ENCODE assay signal across 11 cellular contexts in genomic region chr9:137761032-137761431, GRCh38.
DNase-seq lines count a peak whose midpoint lies in the region; ATAC-seq and TF ChIP-seq lines count a peak whose summit lies in the region.
"Had no signal": no experiment of that assay in that cellular context is flagged by ENCODE, and none has a peak within 500 bp of the region (broad histone marks: within the 10 kb centered on the region; RNA-seq: fewer than 3 reads in every experiment).

No MANE protein-coding gene starts in this region.

- peak overlapping the region; percentile 30 for H3K9ac ChIP-seq in mesenchymal stem cell (ENCODE audit: low read length)

- no peak overlapping the region for H3K14ac ChIP-seq in mesenchymal stem cell (ENCODE audit: low read length in 2 of 2)

- no peaks in the 10 kb centered on the region for H3K27me3 Mint-ChIP-seq in mesothelial cell of epicardium (ENCODE audit: low read depth)

- no peak overlapping the region for H2AK5ac ChIP-seq in mesenchymal stem cell (ENCODE audit: low read length, severe bottlenecking)

- no peak overlapping the region for H3K27ac ChIP-seq in mesenchymal stem cell (ENCODE audit: low read length, poor library complexity, severe bottlenecking)
- no peak overlapping the region for H3K27ac ChIP-seq in foreskin keratinocyte
- H3K27ac ChIP-seq: HL-60 had no signal

- no peaks in the 10 kb centered on the region for H3K27me3 ChIP-seq in mesenchymal stem cell (ENCODE audit: control insufficient read depth in 1 of 2, insufficient read depth in 1 of 2, low read length in 2 of 2)
- H3K27me3 ChIP-seq in foreskin keratinocyte, result no peaks in the 10 kb centered on the region

- TF ChIP-seq CTCF in foreskin keratinocyte (conservative IDR thresholded peaks at IDR 0.05) (no peak), mesothelial cell of epicardium (IDR thresholded peaks at IDR 0.05; ENCODE audit: unreplicated experiment) (no peak)

- H3K4me1 Mint-ChIP-seq in mesothelial cell of epicardium, result no peaks in the 10 kb centered on the region

- H3K18ac ChIP-seq in mesenchymal stem cell (ENCODE audit: low read depth in 1 of 2, low read length in 2 of 2), result no peak overlapping the region

- H3K23ac ChIP-seq in mesenchymal stem cell (ENCODE audit: low read length in 2 of 2), result no peak overlapping the region

- H2BK120ac ChIP-seq in mesenchymal stem cell (ENCODE audit: low read depth, low read length), result no peak overlapping the region

- H3K27ac Mint-ChIP-seq in mesothelial cell of epicardium, result no peak overlapping the region
- H3K27ac Mint-ChIP-seq: nephron progenitor cell had no signal

- peaks cover 63% of the 10 kb centered on the region for H3K36me3 Mint-ChIP-seq in mesothelial cell of epicardium

- peak; percentile 31 for DNase-seq in stimulated activated CD4-positive, alpha-beta T cell treated with anti-CD3 and anti-CD28 coated beads, Interleukin-1b, Interleukin-23, amount 100 ng/mL, for 48 hours
- DNase-seq in stimulated activated CD4-positive, alpha-beta T cell treated with anti-CD3 and anti-CD28 coated beads, Interleukin-4, amount 100 ng/mL, for 1 hour, result no peak
- peak; percentile 29 to 30 for DNase-seq in activated T-cell treated with anti-CD3 and anti-CD28 coated beads, Interleukin-2, amount 50 U/mL, for 48 hours
- no peak for DNase-seq in mesenchymal stem cell
- DNase-seq in foreskin keratinocyte, result no peak
- no peak for DNase-seq in GOT3 (lab: John Stamatoyannopoulos, UW)
- DNase-seq in mesothelial cell of epicardium (ENCODE audit: low spot score in 2 of 2, unreplicated experiment in 2 of 2), result no peak
- DNase-seq: nephron progenitor cell had no signal

- H3K79me1 ChIP-seq in mesenchymal stem cell (replicated peaks; ENCODE audit: low read length, poor library complexity, severe bottlenecking), result peaks cover 36% of the 10 kb centered on the region

- no peak overlapping the region for H4K8ac ChIP-seq in mesenchymal stem cell (ENCODE audit: low read length)

- peaks cover 66 to 67% of the 10 kb centered on the region in 2 experiments for H3K36me3 ChIP-seq in mesenchymal stem cell (ENCODE audit: control insufficient read depth in 1 of 2, insufficient read depth in 2 of 2, low read depth in 1 of 2, low read length in 2 of 2)

- no peak overlapping the region for H2BK15ac ChIP-seq in mesenchymal stem cell (ENCODE audit: low read depth, poor library complexity, severe bottlenecking)

- no peak overlapping the region for H2BK12ac ChIP-seq in mesenchymal stem cell (ENCODE audit: low read length in 2 of 2)

- no peak overlapping the region for H3K4me3 ChIP-seq in mesenchymal stem cell (ENCODE audit: insufficient read depth in 1 of 2, low read depth in 1 of 2, low read length in 2 of 2)
- H3K4me3 ChIP-seq: skin epidermis had no signal

- ATAC-seq in foreskin keratinocyte, result no peak
- ATAC-seq in HG02623 (IDR thresholded peaks at IDR 0.05; ENCODE audit: unreplicated experiment), result no peak

- H4K91ac ChIP-seq in mesenchymal stem cell (ENCODE audit: low read length), result no peak overlapping the region

- H3K9me3 ChIP-seq in mesenchymal stem cell (ENCODE audit: control insufficient read depth, low read length), result no peaks in the 10 kb centered on the region

- 83% methylated on average over 7 of the region's 7 CpGs for WGBS in mesenchymal stem cell

- no peak overlapping the region for H3K4me2 ChIP-seq in mesenchymal stem cell (ENCODE audit: low read length, poor library complexity, severe bottlenecking)

- no peak overlapping the region for H2AFZ ChIP-seq in mesenchymal stem cell (ENCODE audit: low read depth, low read length)

- no peak overlapping the region for H2BK5ac ChIP-seq in mesenchymal stem cell (ENCODE audit: low read depth, low read length, poor library complexity, severe bottlenecking)

- H3K4me3 Mint-ChIP-seq in mesothelial cell of epicardium, result no peak overlapping the region
- H3K4me3 Mint-ChIP-seq: nephron progenitor cell had no signal

- H3K4me1 ChIP-seq in mesenchymal stem cell (ENCODE audit: control insufficient read depth, insufficient read depth, low read depth, low read length), result peaks cover 14% of the 10 kb centered on the region
- H3K4me1 ChIP-seq in foreskin keratinocyte, result peaks cover 8% of the 10 kb centered on the region

- no peak overlapping the region for H3K4ac ChIP-seq in mesenchymal stem cell (ENCODE audit: low read depth in 1 of 2, low read length in 2 of 2)

- H3K9me3 Mint-ChIP-seq in mesothelial cell of epicardium, result no peaks in the 10 kb centered on the region

Comparison
In these comparisons a context has a peak if more than half of its experiments do, and no peak if none do; other contexts are left out.
1. DNase-seq: peak in stimulated activated CD4-positive, alpha-beta T cell treated with anti-CD3 and anti-CD28 coated beads, Interleukin-1b, Interleukin-23, amount 100 ng/mL, for 48 hours (single experiment) and activated T-cell treated with anti-CD3 and anti-CD28 coated beads, Interleukin-2, amount 50 U/mL, for 48 hours (2 of 2); none in stimulated activated CD4-positive, alpha-beta T cell treated with anti-CD3 and anti-CD28 coated beads, Interleukin-4, amount 100 ng/mL, for 1 hour (single experiment), mesenchymal stem cell (single experiment), foreskin keratinocyte (0 of 2), GOT3 (single experiment) and mesothelial cell of epicardium (0 of 2).